In genomic region chr15:88541709-88542341, GRCh38 we compare ENCODE assay signal across 23 cellular contexts. TPM values are rescaled to one million over a fixed set of nuclear protein-coding genes. Genes with fewer than 3 reads are reported as not detected.
DNase-seq lines count a peak whose midpoint lies in the region; ATAC-seq and TF ChIP-seq lines count a peak whose summit lies in the region.
"Had no signal": no experiment of that assay in that cellular context is flagged by ENCODE, and none has a peak within 500 bp of the region (broad histone marks: within the 10 kb centered on the region; RNA-seq: fewer than 3 reads in every experiment).

No MANE protein-coding gene starts in this region.

- H3K4me1 Mint-ChIP-seq in neural crest cell (peaks cover 38% of the 10 kb centered on the region), type B pancreatic cell (ENCODE audit: unreplicated experiment) (peaks cover 17% of the 10 kb centered on the region)

- POLR2A ChIA-PET in SK-N-SH (lab: Yijun Ruan, JAX), result no interaction called here

- H3K9me3 Mint-ChIP-seq in neural crest cell (peaks cover 2% of the 10 kb centered on the region), type B pancreatic cell (no peaks in the 10 kb centered on the region)
- H3K9me3 Mint-ChIP-seq: activated naive CD4-positive, alpha-beta T cell treated with anti-CD3 and anti-CD28 coated beads, Interleukin-2, amount 10 ng/mL, durations not matched to agents 7 days and 5 days had no signal

- 96% methylated on average over 16 of the region's 16 CpGs for WGBS in SK-N-SH (ENCODE audit: low lambda C conversion rate)

- no peaks in the 10 kb centered on the region for H3K36me3 ChIP-seq in cardiac muscle cell
- no peaks in the 10 kb centered on the region for H3K36me3 ChIP-seq in SK-N-SH (replicated peaks in 1 of 2; ENCODE audit: control insufficient read depth in 1 of 2, insufficient read depth in 2 of 2, low read length in 1 of 2)
- H3K36me3 ChIP-seq: ascending aorta, left lung, upper lobe of left lung had no signal

- TF ChIP-seq CTCF in cardiac muscle cell (IDR thresholded peaks at IDR 0.05; ENCODE audit: low read depth, low read length), result no peak
- no peak for TF ChIP-seq CTCF in fibroblast of villous mesenchyme (IDR thresholded peaks at IDR 0.05; ENCODE audit: insufficient read depth, low read depth, low read length)
- TF ChIP-seq CTCF in neural crest cell (conservative IDR thresholded peaks at IDR 0.05), result no peak
- no peak for TF ChIP-seq CTCF in type B pancreatic cell (conservative IDR thresholded peaks at IDR 0.05)
- no peak for TF ChIP-seq CTCF in SK-N-SH (IDR thresholded peaks at IDR 0.05)

- peaks cover 7% of the 10 kb centered on the region for H3F3A ChIP-seq in SK-N-SH (replicated peaks; ENCODE audit: insufficient read depth)

- no peak overlapping the region for H3K4me3 ChIP-seq in cardiac muscle cell
- no peak overlapping the region for H3K4me3 ChIP-seq in fibroblast of villous mesenchyme (ENCODE audit: low read depth, low read length)
- no peak overlapping the region for H3K4me3 ChIP-seq in SK-N-SH (ENCODE audit: low read depth in 2 of 2, low read length in 1 of 2)
- H3K4me3 ChIP-seq: ascending aorta, left lung, upper lobe of left lung had no signal

- H3K36me3 Mint-ChIP-seq in neural crest cell (ENCODE audit: low read depth) (peaks cover 10% of the 10 kb centered on the region), type B pancreatic cell (peaks cover 10% of the 10 kb centered on the region)

- no peak for TF ChIP-seq RAD21 in SK-N-SH (IDR thresholded peaks at IDR 0.05; ENCODE audit: low read length)

- CTCF ChIA-PET in SK-N-SH (lab: Yijun Ruan, JAX), result interaction anchor here (1.3 kb wide), 1 partner anchor 20 kb away, joined by 4 read pairs; no protein-coding TSS in a partner anchor

- H3K9me3 ChIP-seq in cardiac muscle cell (ENCODE audit: low read depth), result no peaks in the 10 kb centered on the region
- no peaks in the 10 kb centered on the region for H3K9me3 ChIP-seq in SK-N-SH
- H3K9me3 ChIP-seq: ascending aorta, left lung, upper lobe of left lung had no signal

- H4K20me1 ChIP-seq in SK-N-SH (ENCODE audit: insufficient read depth), result no peaks in the 10 kb centered on the region

- peak overlapping the region; percentile 92 for H3K27ac Mint-ChIP-seq in neural crest cell (ENCODE audit: unreplicated experiment)
- peak overlapping the region; percentile 72 for H3K27ac Mint-ChIP-seq in type B pancreatic cell
- H3K27ac Mint-ChIP-seq: activated CD8-positive, alpha-beta T cell treated with anti-CD3 and anti-CD28 coated beads, Interleukin-2, amount 10 ng/mL, durations not matched to agents 7 days and 5 days; activated naive CD4-positive, alpha-beta T cell treated with anti-CD3 and anti-CD28 coated beads, Interleukin-2, amount 10 ng/mL, durations not matched to agents 7 days and 5 days had no signal

- H3K27ac ChIP-seq in cardiac muscle cell (peak overlapping the region; percentile 98), SK-N-SH (ENCODE audit: low read depth in 2 of 2, low read length in 1 of 2) (peak overlapping the region in 1 of 2 experiments; percentile 16; a peak in 1 of 4 replicates)
- H3K27ac ChIP-seq: ascending aorta, left lung, RWPE1, upper lobe of left lung had no signal

- H3K4me3 Mint-ChIP-seq in neural crest cell (peak overlapping the region; percentile 11), type B pancreatic cell (no peak overlapping the region)
- H3K4me3 Mint-ChIP-seq: activated CD8-positive, alpha-beta T cell treated with anti-CD3 and anti-CD28 coated beads, Interleukin-2, amount 10 ng/mL, durations not matched to agents 7 days and 5 days; activated naive CD4-positive, alpha-beta T cell treated with anti-CD3 and anti-CD28 coated beads, Interleukin-2, amount 10 ng/mL, durations not matched to agents 7 days and 5 days had no signal

- H3K9me2 ChIP-seq in SK-N-SH, result no peaks in the 10 kb centered on the region

- H3K4me2 ChIP-seq in SK-N-SH, result no peak overlapping the region

- no peak for TF ChIP-seq EP300 in SK-N-SH (IDR thresholded peaks at IDR 0.05; ENCODE audit: borderline replicate concordance in 1 of 2, low read depth in 1 of 2, low read length in 1 of 2)

- H3K4me1 ChIP-seq in cardiac muscle cell (ENCODE audit: low read depth) (peaks cover 72% of the 10 kb centered on the region), SK-N-SH (ENCODE audit: control insufficient read depth in 1 of 2, insufficient read depth in 2 of 2, low read depth in 1 of 2, low read length in 1 of 2) (peaks cover 0 to 5% of the 10 kb centered on the region in 2 experiments; a peak in 1 of 4 replicates)

- H3K27me3 ChIP-seq in cardiac muscle cell (no peaks in the 10 kb centered on the region), SK-N-SH (ENCODE audit: insufficient read depth) (no peaks in the 10 kb centered on the region)
- H3K27me3 ChIP-seq: ascending aorta, left lung, upper lobe of left lung had no signal

- intact Hi-C loops in left ventricle myocardium superior (cut with micrococcal nuclease), result no loop called here

- peaks cover 15% of the 10 kb centered on the region for H3K79me2 ChIP-seq in SK-N-SH (ENCODE audit: insufficient read depth)

- DNase-seq in cardiac muscle cell (ENCODE audit: low read depth in 1 of 2, low spot score in 1 of 2), result no peak
- no peak for DNase-seq in left ventricle myocardium superior
- DNase-seq in fibroblast of villous mesenchyme (ENCODE audit: low read depth), result peak; percentile 35
- no peak for DNase-seq in neural crest cell (ENCODE audit: low read depth, low spot score)
- DNase-seq in type B pancreatic cell (ENCODE audit: extremely low spot score, unreplicated experiment), result no peak
- no peak for DNase-seq in SK-N-SH
- DNase-seq: 8988T; activated CD8-positive, alpha-beta T cell treated with anti-CD3 and anti-CD28 coated beads, Interleukin-2, amount 10 ng/mL, durations not matched to agents 7 days and 5 days; activated naive CD4-positive, alpha-beta T cell treated with anti-CD3 and anti-CD28 coated beads, Interleukin-2, amount 10 ng/mL, durations not matched to agents 7 days and 5 days; activated T-cell treated with anti-CD3 and anti-CD28 coated beads, Interleukin-2, amount 50 U/mL, for 1 hour; cerebellar nuclear complex; IMR-90; NCI-H1417 treated with DMSO at 0.1 percent for 48 hours; NCI-H524 treated with DMSO at 0.1 percent for 48 hours; stimulated activated naive CD4-positive, alpha-beta T cell treated with Interleukin-2 at 50 U/mL for 16 hours; T1000 had no signal

- H3K27me3 Mint-ChIP-seq in neural crest cell (ENCODE audit: low read depth) (peaks cover 3% of the 10 kb centered on the region), type B pancreatic cell (no peaks in the 10 kb centered on the region)
- H3K27me3 Mint-ChIP-seq: activated naive CD4-positive, alpha-beta T cell treated with anti-CD3 and anti-CD28 coated beads, Interleukin-2, amount 10 ng/mL, durations not matched to agents 7 days and 5 days had no signal

- ATAC-seq in left ventricle myocardium superior, result no peak
- no peak for ATAC-seq in HG02973 (IDR thresholded peaks at IDR 0.05; ENCODE audit: unreplicated experiment)
- no peak for ATAC-seq in HG02571 (IDR thresholded peaks at IDR 0.05; ENCODE audit: unreplicated experiment)
- ATAC-seq: activated CD4-positive, CD25-positive, alpha-beta regulatory T cell treated with anti-CD3 and anti-CD28 coated beads, Interleukin-2, amount 50 U/mL, for 24 hours; activated CD8-positive, alpha-beta T cell treated with anti-CD3 and anti-CD28 coated beads, Interleukin-2, amount 10 ng/mL, durations not matched to agents 7 days and 5 days; left lung had no signal

- H2AFZ ChIP-seq in SK-N-SH (ENCODE audit: low read depth), result no peak overlapping the region

- no peak overlapping the region for H3K9ac ChIP-seq in SK-N-SH

TF ChIP-seq in SK-N-SH, 30 proteins besides CTCF, POLR2A, EP300 and RAD21 (continues in another document):
- no peak for TF ChIP-seq GATA2 (CRISPR knock-in tag; IDR thresholded peaks at IDR 0.05)
- TF ChIP-seq RXRA (IDR thresholded peaks at IDR 0.05; ENCODE audit: borderline replicate concordance, low read depth), result no peak
- no peak for TF ChIP-seq ELF1 (IDR thresholded peaks at IDR 0.05)
- TF ChIP-seq USF1 (IDR thresholded peaks at IDR 0.05; ENCODE audit: borderline replicate concordance, low read depth), result no peak
- no peak for TF ChIP-seq YY1 (IDR thresholded peaks at IDR 0.05; ENCODE audit: low read depth)
- TF ChIP-seq FOXJ3 (CRISPR knock-in tag; IDR thresholded peaks at IDR 0.05), result no peak
- TF ChIP-seq MAX (IDR thresholded peaks at IDR 0.05; ENCODE audit: low read depth), result no peak
- TF ChIP-seq IRF3 (IDR thresholded peaks at IDR 0.05; ENCODE audit: low read depth, low read length), result no peak
- no peak for TF ChIP-seq RCOR1 (IDR thresholded peaks at IDR 0.05; ENCODE audit: low read length)
- TF ChIP-seq TEAD4 (IDR thresholded peaks at IDR 0.05; ENCODE audit: borderline replicate concordance, insufficient read depth), result no peak

RNA-seq across cellular contexts. Expression of gene DET1, which starts 4.7 kb away (rescaled TPM):
- 12.7 and 18.0 TPM in 2 replicates for total RNA-seq in cardiac muscle cell
- 10.6 and 13.6 TPM in 2 replicates for polyA plus RNA-seq in cardiac muscle cell
- 7.6 TPM for total RNA-seq in left ventricle myocardium superior
- total RNA-seq in fibroblast of villous mesenchyme, result 6.4 and 7.8 TPM in 2 replicates
- 14.0 and 16.1 TPM in 2 replicates for total RNA-seq in neural crest cell
- 4.4 and 10.7 TPM in 2 replicates for total RNA-seq in type B pancreatic cell (ENCODE audit: low replicate concordance)
- 4.5 and 7.2 TPM in 2 replicates for polyA plus RNA-seq in SK-N-SH (2012; rRNA removed)
- polyA plus RNA-seq in SK-N-SH (2012; cell fraction: cytosol; rRNA removed), result 3.8 and 5.2 TPM in 2 replicates
- 6.2 and 12.4 TPM in 2 replicates for polyA plus RNA-seq in SK-N-SH (2012; cell fraction: nucleus; rRNA removed)
